Comparison of ENCODE assay signal across 7 cellular contexts in genomic region chr6:139262519-139263300, GRCh38. TPM values are rescaled to one million over a fixed set of nuclear protein-coding genes. Genes with fewer than 3 reads are reported as not detected.
DNase-seq lines count a peak whose midpoint lies in the region; ATAC-seq and TF ChIP-seq lines count a peak whose summit lies in the region.

No MANE protein-coding gene starts in this region.

- no peak for TF ChIP-seq CTCF in epithelial cell of esophagus (IDR thresholded peaks at IDR 0.05; ENCODE audit: insufficient read depth, low read depth, low read length, missing control alignments)
- TF ChIP-seq CTCF in colonic mucosa (IDR thresholded peaks at IDR 0.05) = no peak

- intact Hi-C loops in colonic mucosa (cut with DNase I) = no loop called here

- DNase-seq in NCI-H774 (lab: John Stamatoyannopoulos, UW) (peak; percentile 46), epithelial cell of esophagus (ENCODE audit: low read depth) (peak; percentile 69), colonic mucosa (no peak), NCI-H2029 treated with DMSO at 0.1 percent for 48 hours (lab: John Stamatoyannopoulos, UW) (no peak), HEK293T (ENCODE audit: extremely low spot score) (no peak)

- ATAC-seq in GM19023 (IDR thresholded peaks at IDR 0.05; ENCODE audit: unreplicated experiment) (peak; percentile 93), HG02798 (IDR thresholded peaks at IDR 0.05; ENCODE audit: poor library complexity, unreplicated experiment) (peak; percentile 95)

- CTCF ChIA-PET in HEK293T (lab: Yijun Ruan, JAX) = interaction anchor here (2.2 kb wide), 1 partner anchor 12 kb away, joined by 7 read pairs; no protein-coding TSS in a partner anchor

- H3K4me1 ChIP-seq in colonic mucosa = no peaks in the 10 kb centered on the region

- H3K27ac ChIP-seq in colonic mucosa = no peak overlapping the region

- H3K9me3 ChIP-seq in colonic mucosa = no peaks in the 10 kb centered on the region

- H3K9ac ChIP-seq in colonic mucosa (ENCODE audit: low read depth in 2 of 2, low read length in 2 of 2) = no peak overlapping the region

- H3K4me3 ChIP-seq in epithelial cell of esophagus (ENCODE audit: low read length) = no peak overlapping the region
- no peak overlapping the region for H3K4me3 ChIP-seq in colonic mucosa

- no peaks in the 10 kb centered on the region for H3K27me3 ChIP-seq in colonic mucosa

- no peaks in the 10 kb centered on the region for H3K36me3 ChIP-seq in colonic mucosa

- POLR2A ChIA-PET in HEK293T (lab: Yijun Ruan, JAX) = no interaction called here

TF ChIP-seq in HEK293T, 16 proteins besides CTCF, POLR2A, EP300 and RAD21:
- no peak for TF ChIP-seq CTBP1 (IDR thresholded peaks at IDR 0.05; ENCODE audit: borderline replicate concordance)
- no peak for TF ChIP-seq FOXM1 (IDR thresholded peaks at IDR 0.05; ENCODE audit: borderline replicate concordance)
- TF ChIP-seq ELF4 (IDR thresholded peaks at IDR 0.05) = no peak
- no peak for TF ChIP-seq ZNF384 (IDR thresholded peaks at IDR 0.05)
- no peak for TF ChIP-seq BHLHE40 (IDR thresholded peaks at IDR 0.05; ENCODE audit: borderline replicate concordance)
- TF ChIP-seq SUZ12 (IDR thresholded peaks at IDR 0.05) = no peak
- no peak for TF ChIP-seq HDGF (IDR thresholded peaks at IDR 0.05; ENCODE audit: borderline replicate concordance)
- no peak for TF ChIP-seq TARDBP (IDR thresholded peaks at IDR 0.05)
- TF ChIP-seq SP1 (IDR thresholded peaks at IDR 0.05) = no peak
- no peak for TF ChIP-seq LEF1 (IDR thresholded peaks at IDR 0.05; ENCODE audit: borderline replicate concordance)
- TF ChIP-seq, protein P1, sequence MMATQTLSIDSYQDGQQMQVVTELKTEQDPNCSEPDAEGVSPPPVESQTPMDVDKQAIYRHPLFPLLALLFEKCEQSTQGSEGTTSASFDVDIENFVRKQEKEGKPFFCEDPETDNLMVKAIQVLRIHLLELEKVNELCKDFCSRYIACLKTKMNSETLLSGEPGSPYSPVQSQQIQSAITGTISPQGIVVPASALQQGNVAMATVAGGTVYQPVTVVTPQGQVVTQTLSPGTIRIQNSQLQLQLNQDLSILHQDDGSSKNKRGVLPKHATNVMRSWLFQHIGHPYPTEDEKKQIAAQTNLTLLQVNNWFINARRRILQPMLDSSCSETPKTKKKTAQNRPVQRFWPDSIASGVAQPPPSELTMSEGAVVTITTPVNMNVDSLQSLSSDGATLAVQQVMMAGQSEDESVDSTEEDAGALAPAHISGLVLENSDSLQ (IDR thresholded peaks at IDR 0.05) = no peak
- TF ChIP-seq ARNT (IDR thresholded peaks at IDR 0.05) = no peak
- no peak for TF ChIP-seq NFRKB (IDR thresholded peaks at IDR 0.05)
- TF ChIP-seq L3MBTL2 (conservative IDR thresholded peaks at IDR 0.05) = no peak
- no peak for TF ChIP-seq FOXK2 (IDR thresholded peaks at IDR 0.05)
- no peak for TF ChIP-seq FOXA1 (IDR thresholded peaks at IDR 0.05)

RNA-seq across cellular contexts. Expression of gene TXLNB, which starts 29.1 kb away (rescaled TPM):
- total RNA-seq in colonic mucosa = under 1 TPM; 0.22 to 0.29 TPM

Comparison
In these comparisons a context has a peak if more than half of its experiments do, and no peak if none do; other contexts are left out.
1. DNase-seq: peak in NCI-H774 (single experiment) and epithelial cell of esophagus (single experiment); none in colonic mucosa (single experiment), NCI-H2029 treated with DMSO at 0.1 percent for 48 hours (single experiment) and HEK293T (single experiment).